ENCODE assay signal across 8 cellular contexts in the genomic region with DNA sequence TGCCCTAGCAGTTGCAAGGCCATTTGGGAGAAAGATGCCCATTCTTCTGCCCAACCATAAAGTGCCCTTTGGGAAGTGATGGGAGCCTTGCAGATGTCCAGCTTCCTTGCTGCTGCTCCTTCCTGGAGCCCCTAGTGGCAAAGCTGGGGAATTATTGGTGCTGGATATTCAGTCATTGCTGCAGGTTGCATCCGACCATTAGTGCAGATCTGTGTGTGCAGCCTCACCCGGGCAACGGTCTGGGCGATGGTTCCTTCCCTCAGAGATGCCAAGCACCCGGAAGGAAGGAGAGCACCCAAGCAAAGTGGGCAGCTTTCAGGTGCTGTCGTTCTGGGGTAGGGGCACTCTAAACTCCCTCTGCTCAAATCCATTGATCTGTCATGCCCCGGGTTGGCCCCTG.
DNase-seq lines count a peak whose midpoint lies in the region; TF ChIP-seq lines count a peak whose summit lies in the region.

No MANE protein-coding gene starts in this region.

- intact Hi-C loops in stomach (cut with DNase I; ENCODE audit: low total_unique reads): no loop called here
- intact Hi-C loops in activated naive CD4-positive, alpha-beta T cell treated with anti-CD3 and anti-CD28 coated beads for 36 hours (cut with micrococcal nuclease): no loop called here

- no peak for TF ChIP-seq POLR2A in stomach (IDR thresholded peaks at IDR 0.05)

- CTCF ChIA-PET in activated naive CD4-positive, alpha-beta T cell treated with anti-CD3 and anti-CD28 coated beads for 36 hours (lab: Charles Lee): interaction anchor here (0.8 to 2.2 kb wide), 2 partner anchors 14 to 31 kb away, joined by 3 to 8 read pairs; no protein-coding TSS in a partner anchor

- H3K36me3 Mint-ChIP-seq in glutamatergic neuron (ENCODE audit: unreplicated experiment): no peaks in the 10 kb centered on the region
- H3K36me3 Mint-ChIP-seq in activated naive CD4-positive, alpha-beta T cell treated with anti-CD3 and anti-CD28 coated beads for 36 hours (ENCODE audit: low read depth): no peaks in the 10 kb centered on the region

- H3K4me3 Mint-ChIP-seq in glutamatergic neuron (ENCODE audit: unreplicated experiment): no peak overlapping the region
- H3K4me3 Mint-ChIP-seq in activated naive CD4-positive, alpha-beta T cell treated with anti-CD3 and anti-CD28 coated beads for 36 hours: no peak overlapping the region

- H3K4me1 Mint-ChIP-seq in glutamatergic neuron (ENCODE audit: low read depth, unreplicated experiment): peaks cover 38% of the 10 kb centered on the region
- H3K4me1 Mint-ChIP-seq in activated naive CD4-positive, alpha-beta T cell treated with anti-CD3 and anti-CD28 coated beads for 36 hours (ENCODE audit: low read depth): peaks cover 6% of the 10 kb centered on the region

- peak overlapping the region; percentile 76 for H3K27ac Mint-ChIP-seq in glutamatergic neuron (ENCODE audit: unreplicated experiment)
- no peak overlapping the region for H3K27ac Mint-ChIP-seq in activated naive CD4-positive, alpha-beta T cell treated with anti-CD3 and anti-CD28 coated beads for 36 hours

- peak; percentile 91 for DNase-seq in DMS153 treated with DMSO at 0.1 percent for 48 hours (lab: John Stamatoyannopoulos, UW; ENCODE audit: unreplicated experiment)
- peak; percentile 76 for DNase-seq in HuH-7 (ENCODE audit: low spot score)
- DNase-seq in SW 1271 (lab: John Stamatoyannopoulos, UW): peak; percentile 20 to 51
- DNase-seq in glutamatergic neuron: peak; percentile 51
- DNase-seq in stomach: no peak
- DNase-seq in activated naive CD4-positive, alpha-beta T cell treated with anti-CD3 and anti-CD28 coated beads for 36 hours: no peak
- no peak for DNase-seq in NOMO-1 treated with DMSO at 0.1 percent for 48 hours (lab: John Stamatoyannopoulos, UW; ENCODE audit: unreplicated experiment)
- DNase-seq in NCI-H446 (lab: John Stamatoyannopoulos, UW): no peak

- H3K9me3 Mint-ChIP-seq in glutamatergic neuron (ENCODE audit: unreplicated experiment): peaks cover 16% of the 10 kb centered on the region
- H3K9me3 Mint-ChIP-seq in activated naive CD4-positive, alpha-beta T cell treated with anti-CD3 and anti-CD28 coated beads for 36 hours: no peaks in the 10 kb centered on the region

- H3K4me3 ChIP-seq in stomach: no peak overlapping the region

- WGBS in stomach, 5 donors: 18 to 35% (median 18%) methylated on average over 7 of the region's 7 CpGs

- TF ChIP-seq CTCF in glutamatergic neuron (IDR thresholded peaks at IDR 0.05; ENCODE audit: partially characterized antibody, unreplicated experiment) (peak; percentile 91), stomach (IDR thresholded peaks at IDR 0.05) (peak in 4 of 7 experiments; percentile 53 to 67 (median 54))

- no peak for TF ChIP-seq EP300 in stomach (IDR thresholded peaks at IDR 0.05)

- peaks cover 0 to 60% (median 12%) of the 10 kb centered on the region in 3 donors for H3K27me3 ChIP-seq in stomach

- no peaks in the 10 kb centered on the region for H3K36me3 ChIP-seq in stomach

- no peaks in the 10 kb centered on the region for H3K9me3 ChIP-seq in stomach

- H3K27me3 Mint-ChIP-seq in glutamatergic neuron (ENCODE audit: unreplicated experiment): peaks cover 11% of the 10 kb centered on the region
- H3K27me3 Mint-ChIP-seq in activated naive CD4-positive, alpha-beta T cell treated with anti-CD3 and anti-CD28 coated beads for 36 hours (ENCODE audit: low read depth): peaks cover 50% of the 10 kb centered on the region

- H3K27ac ChIP-seq in stomach: no peak overlapping the region

- peaks cover 0 to 4% (median 2%) of the 10 kb centered on the region in 4 donors for H3K4me1 ChIP-seq in stomach

Comparison
In these comparisons a context has a peak if more than half of its experiments do, and no peak if none do; other contexts are left out.
1. DNase-seq: peak in DMS153 treated with DMSO at 0.1 percent for 48 hours (single experiment), HuH-7 (single experiment), SW 1271 (2 of 2) and glutamatergic neuron (single experiment); none in stomach (single experiment), activated naive CD4-positive, alpha-beta T cell treated with anti-CD3 and anti-CD28 coated beads for 36 hours (single experiment), NOMO-1 treated with DMSO at 0.1 percent for 48 hours (single experiment) and NCI-H446 (0 of 2).